8 cellular contexts compared by ENCODE assay signal in genomic region chr3:9398715-9399708, GRCh38. TPM values are rescaled to one million over a fixed set of nuclear protein-coding genes. Genes with fewer than 3 reads are reported as not detected.
DNase-seq lines count a peak whose midpoint lies in the region; ATAC-seq and TF ChIP-seq lines count a peak whose summit lies in the region.

No MANE protein-coding gene starts in this region.

- H3K4me1 ChIP-seq in heart left ventricle: peaks cover 26 to 76% (median 69%) of the 10 kb centered on the region in 12 donors

- intact Hi-C loops in heart left ventricle (cut with DNase I) (loop anchor here in 5 of 10 donors (2.0 to 5.0 kb wide), 2 partner anchors 24 to 37 kb away; partner anchors contain the start of gene THUMPD3 (in 4 of the 5)), left cardiac atrium (cut with DNase I) (loop anchor here in 1 of 2 donors (2.0 kb wide), 1 partner anchor 36 kb away; the partner anchor contains the start of gene THUMPD3)

- H3K27me3 ChIP-seq in heart left ventricle: no peaks in the 10 kb centered on the region

- no peak for TF ChIP-seq CTCF in heart left ventricle (IDR thresholded peaks at IDR 0.05)
- no peak for TF ChIP-seq CTCF in astrocyte of the cerebellum (IDR thresholded peaks at IDR 0.05; ENCODE audit: low read depth, low read length, missing control alignments)

- H3K27ac ChIP-seq in heart left ventricle: peak overlapping the region; percentile 95 to 99 (median 99)

- DNase-seq in heart left ventricle: no peak
- no peak for DNase-seq in left cardiac atrium
- peak; percentile 29 to 33 for DNase-seq in NCI-H526 (lab: John Stamatoyannopoulos, UW)
- no peak for DNase-seq in astrocyte of the cerebellum (ENCODE audit: low read depth)
- DNase-seq in islet precursor cell: peak; percentile 59
- peak; percentile 8 for DNase-seq in stimulated activated naive CD4-positive, alpha-beta T cell treated with Interleukin-2 at 50 U/mL for 16 hours (lab: John Stamatoyannopoulos, UW)

- H3K36me3 ChIP-seq in heart left ventricle: peaks cover 0 to 15% (median 9%) of the 10 kb centered on the region in 9 donors

- in situ Hi-C loops in astrocyte of the cerebellum (cut with HindIII; ENCODE audit: low sequenced_read_pairs): no loop called here

- H3K9me3 ChIP-seq in heart left ventricle: no peaks in the 10 kb centered on the region

- ATAC-seq in heart left ventricle (no peak), left cardiac atrium (no peak), HG03135 (IDR thresholded peaks at IDR 0.05; ENCODE audit: unreplicated experiment) (no peak)
- no peak for ATAC-seq in activated CD4-positive, CD25-positive, alpha-beta regulatory T cell treated with anti-CD3 and anti-CD28 coated beads, Interleukin-2, amount 50 U/mL, for 24 hours

- H3K4me3 ChIP-seq in heart left ventricle (peak overlapping the region; percentile 70 to 98 (median 89)), astrocyte of the cerebellum (ENCODE audit: low read depth, low read length) (peak overlapping the region; percentile 66)

- WGBS in heart left ventricle, 4 donors: 0 to 1% (median 1%) methylated on average over 9 of the region's 9 CpGs

- TF ChIP-seq POLR2A in heart left ventricle (IDR thresholded peaks at IDR 0.05): no peak

RNA-seq across cellular contexts. Expression of gene SETD5, which starts 1.6 kb away (rescaled TPM):
- total RNA-seq in heart left ventricle (10 to 100 TPM; 40.8 to 84.2 (median 53.9) TPM), left cardiac atrium (10 to 100 TPM; 53.3 to 74.6 TPM)
- 10 to 100 TPM; 28.2 to 28.7 TPM for polyA plus RNA-seq in heart left ventricle

RNA-seq across cellular contexts. Expression of gene THUMPD3, which starts 36.2 kb away (rescaled TPM):
- total RNA-seq in heart left ventricle (10 to 100 TPM; 25.3 to 65.5 (median 51.5) TPM), left cardiac atrium (10 to 100 TPM; 42.8 to 48.7 TPM)
- 10 to 100 TPM; 47.0 to 63.0 TPM for polyA plus RNA-seq in heart left ventricle

Comparison
In these comparisons a context has a peak if more than half of its experiments do, and no peak if none do; other contexts are left out.
1. DNase-seq: peak in NCI-H526 (2 of 2), islet precursor cell (single experiment) and stimulated activated naive CD4-positive, alpha-beta T cell treated with Interleukin-2 at 50 U/mL for 16 hours (single experiment); none in heart left ventricle (0 of 5), left cardiac atrium (single experiment) and astrocyte of the cerebellum (single experiment).